1 cellular context compared by ENCODE assay signal in the genomic region with DNA sequence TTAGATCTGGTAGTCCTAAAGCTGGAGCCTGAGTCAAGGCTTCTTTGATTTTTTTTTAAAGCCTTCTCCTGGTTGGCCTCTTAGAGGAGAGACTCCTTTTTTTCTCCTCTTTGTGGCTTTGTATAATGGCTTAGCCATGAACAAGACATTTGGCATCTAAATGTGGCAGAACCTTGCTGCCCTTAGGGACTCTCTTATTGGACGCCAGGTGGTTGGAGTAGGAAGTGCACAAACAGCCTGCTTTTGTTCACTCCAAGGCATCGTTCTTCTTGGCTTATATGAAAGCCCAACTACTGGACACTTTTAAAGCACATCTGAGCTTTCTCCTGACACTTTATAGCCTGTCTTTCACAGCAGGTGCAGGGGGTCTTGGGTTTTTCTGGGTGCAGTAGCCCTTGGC.
TF ChIP-seq lines count a peak whose summit lies in the region.

No MANE protein-coding gene starts in this region.

TF ChIP-seq in GM23338, 12 proteins besides CTCF, POLR2A, EP300 and RAD21 (continued from another document):
- TF ChIP-seq, protein P1, sequence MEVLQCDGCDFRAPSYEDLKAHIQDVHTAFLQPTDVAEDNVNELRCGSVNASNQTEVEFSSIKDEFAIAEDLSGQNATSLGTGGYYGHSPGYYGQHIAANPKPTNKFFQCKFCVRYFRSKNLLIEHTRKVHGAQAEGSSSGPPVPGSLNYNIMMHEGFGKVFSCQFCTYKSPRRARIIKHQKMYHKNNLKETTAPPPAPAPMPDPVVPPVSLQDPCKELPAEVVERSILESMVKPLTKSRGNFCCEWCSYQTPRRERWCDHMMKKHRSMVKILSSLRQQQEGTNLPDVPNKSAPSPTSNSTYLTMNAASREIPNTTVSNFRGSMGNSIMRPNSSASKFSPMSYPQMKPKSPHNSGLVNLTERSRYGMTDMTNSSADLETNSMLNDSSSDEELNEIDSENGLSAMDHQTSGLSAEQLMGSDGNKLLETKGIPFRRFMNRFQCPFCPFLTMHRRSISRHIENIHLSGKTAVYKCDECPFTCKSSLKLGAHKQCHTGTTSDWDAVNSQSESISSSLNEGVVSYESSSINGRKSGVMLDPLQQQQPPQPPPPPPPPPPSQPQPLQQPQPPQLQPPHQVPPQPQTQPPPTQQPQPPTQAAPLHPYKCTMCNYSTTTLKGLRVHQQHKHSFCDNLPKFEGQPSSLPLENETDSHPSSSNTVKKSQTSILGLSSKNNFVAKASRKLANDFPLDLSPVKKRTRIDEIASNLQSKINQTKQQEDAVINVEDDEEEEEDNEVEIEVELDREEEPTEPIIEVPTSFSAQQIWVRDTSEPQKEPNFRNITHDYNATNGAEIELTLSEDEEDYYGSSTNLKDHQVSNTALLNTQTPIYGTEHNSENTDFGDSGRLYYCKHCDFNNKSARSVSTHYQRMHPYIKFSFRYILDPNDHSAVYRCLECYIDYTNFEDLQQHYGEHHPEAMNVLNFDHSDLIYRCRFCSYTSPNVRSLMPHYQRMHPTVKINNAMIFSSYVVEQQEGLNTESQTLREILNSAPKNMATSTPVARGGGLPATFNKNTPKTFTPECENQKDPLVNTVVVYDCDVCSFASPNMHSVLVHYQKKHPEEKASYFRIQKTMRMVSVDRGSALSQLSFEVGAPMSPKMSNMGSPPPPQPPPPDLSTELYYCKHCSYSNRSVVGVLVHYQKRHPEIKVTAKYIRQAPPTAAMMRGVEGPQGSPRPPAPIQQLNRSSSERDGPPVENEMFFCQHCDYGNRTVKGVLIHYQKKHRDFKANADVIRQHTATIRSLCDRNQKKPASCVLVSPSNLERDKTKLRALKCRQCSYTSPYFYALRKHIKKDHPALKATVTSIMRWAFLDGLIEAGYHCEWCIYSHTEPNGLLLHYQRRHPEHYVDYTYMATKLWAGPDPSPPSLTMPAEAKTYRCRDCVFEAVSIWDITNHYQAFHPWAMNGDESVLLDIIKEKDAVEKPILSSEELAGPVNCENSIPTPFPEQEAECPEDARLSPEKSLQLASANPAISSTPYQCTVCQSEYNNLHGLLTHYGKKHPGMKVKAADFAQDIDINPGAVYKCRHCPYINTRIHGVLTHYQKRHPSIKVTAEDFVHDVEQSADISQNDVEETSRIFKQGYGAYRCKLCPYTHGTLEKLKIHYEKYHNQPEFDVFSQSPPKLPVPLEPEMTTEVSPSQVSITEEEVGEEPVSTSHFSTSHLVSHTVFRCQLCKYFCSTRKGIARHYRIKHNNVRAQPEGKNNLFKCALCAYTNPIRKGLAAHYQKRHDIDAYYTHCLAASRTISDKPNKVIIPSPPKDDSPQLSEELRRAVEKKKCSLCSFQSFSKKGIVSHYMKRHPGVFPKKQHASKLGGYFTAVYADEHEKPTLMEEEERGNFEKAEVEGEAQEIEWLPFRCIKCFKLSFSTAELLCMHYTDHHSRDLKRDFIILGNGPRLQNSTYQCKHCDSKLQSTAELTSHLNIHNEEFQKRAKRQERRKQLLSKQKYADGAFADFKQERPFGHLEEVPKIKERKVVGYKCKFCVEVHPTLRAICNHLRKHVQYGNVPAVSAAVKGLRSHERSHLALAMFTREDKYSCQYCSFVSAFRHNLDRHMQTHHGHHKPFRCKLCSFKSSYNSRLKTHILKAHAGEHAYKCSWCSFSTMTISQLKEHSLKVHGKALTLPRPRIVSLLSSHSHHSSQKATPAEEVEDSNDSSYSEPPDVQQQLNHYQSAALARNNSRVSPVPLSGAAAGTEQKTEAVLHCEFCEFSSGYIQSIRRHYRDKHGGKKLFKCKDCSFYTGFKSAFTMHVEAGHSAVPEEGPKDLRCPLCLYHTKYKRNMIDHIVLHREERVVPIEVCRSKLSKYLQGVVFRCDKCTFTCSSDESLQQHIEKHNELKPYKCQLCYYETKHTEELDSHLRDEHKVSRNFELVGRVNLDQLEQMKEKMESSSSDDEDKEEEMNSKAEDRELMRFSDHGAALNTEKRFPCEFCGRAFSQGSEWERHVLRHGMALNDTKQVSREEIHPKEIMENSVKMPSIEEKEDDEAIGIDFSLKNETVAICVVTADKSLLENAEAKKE (CRISPR knock-in tag; IDR thresholded peaks at IDR 0.05), result no peak
- TF ChIP-seq CREB1 (CRISPR knock-in tag; IDR thresholded peaks at IDR 0.05; ENCODE audit: low read depth), result no peak
